Comparison of ENCODE assay signal across 11 cellular contexts in the genomic region with DNA sequence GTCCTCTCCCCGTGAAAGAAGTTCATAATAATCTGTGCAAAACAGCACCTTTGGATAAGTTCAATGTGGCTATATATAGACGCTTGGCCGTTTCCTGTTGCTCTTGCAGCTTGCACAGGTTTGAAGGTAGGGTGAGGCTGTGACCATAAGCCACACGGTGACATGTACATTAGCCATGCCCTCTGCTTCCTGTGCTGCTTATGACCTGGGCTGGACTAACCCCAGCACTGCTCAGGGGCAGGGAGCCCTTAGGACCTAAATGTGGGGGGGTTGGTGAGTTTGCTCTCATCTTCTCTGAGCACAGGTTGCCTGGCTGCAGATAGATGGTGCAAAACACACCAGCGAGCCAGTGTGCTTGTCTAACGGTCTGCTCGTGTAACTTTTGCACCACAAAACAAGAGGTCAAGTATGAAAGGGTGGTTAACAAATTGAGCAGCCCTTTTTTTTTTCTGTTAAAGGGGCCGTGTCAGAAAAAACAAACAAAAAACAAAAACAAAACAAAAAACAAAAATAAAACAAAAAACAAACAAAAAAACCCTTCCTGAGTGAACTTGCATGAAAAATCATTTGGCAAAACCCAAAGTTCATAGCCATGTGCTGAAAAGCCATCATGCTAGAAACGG.
DNase-seq lines count a peak whose midpoint lies in the region; ATAC-seq lines count a peak whose summit lies in the region.
"Had no signal": no experiment of that assay in that cellular context is flagged by ENCODE, and none has a peak within 500 bp of the region (broad histone marks: within the 10 kb centered on the region; RNA-seq: fewer than 3 reads in every experiment).

No MANE protein-coding gene starts in this region.

- no peaks in the 10 kb centered on the region for H3K27me3 Mint-ChIP-seq in activated naive CD4-positive, alpha-beta T cell treated with anti-CD3 and anti-CD28 coated beads, Interleukin-2, amount 50 U/mL, for 24 hours
- H3K27me3 Mint-ChIP-seq in T-helper 2 cell treated with Interferon-gamma antibody and Interleukin-4, amounts not matched to agents 5 μg/mL and 100 μg/mL, for 36 hours (ENCODE audit: low read depth) = no peaks in the 10 kb centered on the region
- no peaks in the 10 kb centered on the region for H3K27me3 Mint-ChIP-seq in stimulated activated naive CD8-positive, alpha-beta T cell treated with anti-CD3 and anti-CD28 coated beads, Interleukin-15, amount 100 ng/mL, for 72 hours

- H3K36me3 Mint-ChIP-seq in activated naive CD4-positive, alpha-beta T cell treated with anti-CD3 and anti-CD28 coated beads, Interleukin-2, amount 50 U/mL, for 24 hours = no peaks in the 10 kb centered on the region
- H3K36me3 Mint-ChIP-seq in T-helper 2 cell treated with Interferon-gamma antibody and Interleukin-4, amounts not matched to agents 5 μg/mL and 100 μg/mL, for 36 hours (ENCODE audit: low read depth) = peaks cover 41% of the 10 kb centered on the region

- peak; percentile 33 for ATAC-seq in HG02970 (IDR thresholded peaks at IDR 0.05; ENCODE audit: low FRiP score, unreplicated experiment)
- ATAC-seq in stimulated activated naive CD8-positive, alpha-beta T cell treated with anti-CD3 and anti-CD28 coated beads, Interleukin-15, amount 100 ng/mL, for 72 hours = peak; percentile 79
- ATAC-seq: body of pancreas had no signal

- DNase-seq in activated naive CD4-positive, alpha-beta T cell (lab: John Stamatoyannopoulos, UW) = no peak
- no peak for DNase-seq in T-helper 2 cell treated with Interferon-gamma antibody and Interleukin-4, amounts not matched to agents 5 μg/mL and 100 μg/mL, for 36 hours (ENCODE audit: low spot score)
- DNase-seq in stimulated activated naive CD8-positive, alpha-beta T cell treated with anti-CD3 and anti-CD28 coated beads, Interleukin-15, amount 100 ng/mL, for 72 hours = peak in 1 of 2 donors; percentile 43
- no peak for DNase-seq in anterior cingulate cortex (lab: John Stamatoyannopoulos, UW)
- DNase-seq in DMS53 treated with DMSO at 0.1 percent for 48 hours (lab: John Stamatoyannopoulos, UW; ENCODE audit: unreplicated experiment) = no peak
- DNase-seq in iPS-NIHi7 (ENCODE audit: extremely low spot score) = no peak
- DNase-seq: body of pancreas, NCI-H1092 treated with DMSO at 0.1 percent for 48 hours, SK-N-SH had no signal

- peaks cover 100% of the 10 kb centered on the region for H3K4me1 Mint-ChIP-seq in activated naive CD4-positive, alpha-beta T cell treated with anti-CD3 and anti-CD28 coated beads, Interleukin-2, amount 50 U/mL, for 24 hours
- peaks cover 89% of the 10 kb centered on the region for H3K4me1 Mint-ChIP-seq in T-helper 2 cell treated with Interferon-gamma antibody and Interleukin-4, amounts not matched to agents 5 μg/mL and 100 μg/mL, for 36 hours (ENCODE audit: low read depth)
- peaks cover 97% of the 10 kb centered on the region for H3K4me1 Mint-ChIP-seq in stimulated activated naive CD8-positive, alpha-beta T cell treated with anti-CD3 and anti-CD28 coated beads, Interleukin-15, amount 100 ng/mL, for 72 hours

- H3K9me3 Mint-ChIP-seq in activated naive CD4-positive, alpha-beta T cell treated with anti-CD3 and anti-CD28 coated beads, Interleukin-2, amount 50 U/mL, for 24 hours = no peaks in the 10 kb centered on the region
- H3K9me3 Mint-ChIP-seq in T-helper 2 cell treated with Interferon-gamma antibody and Interleukin-4, amounts not matched to agents 5 μg/mL and 100 μg/mL, for 36 hours = no peaks in the 10 kb centered on the region
- H3K9me3 Mint-ChIP-seq in stimulated activated naive CD8-positive, alpha-beta T cell treated with anti-CD3 and anti-CD28 coated beads, Interleukin-15, amount 100 ng/mL, for 72 hours = no peaks in the 10 kb centered on the region

- peak overlapping the region; percentile 88 for H3K27ac Mint-ChIP-seq in activated naive CD4-positive, alpha-beta T cell treated with anti-CD3 and anti-CD28 coated beads, Interleukin-2, amount 50 U/mL, for 24 hours
- peak overlapping the region; percentile 78 for H3K27ac Mint-ChIP-seq in T-helper 2 cell treated with Interferon-gamma antibody and Interleukin-4, amounts not matched to agents 5 μg/mL and 100 μg/mL, for 36 hours
- H3K27ac Mint-ChIP-seq in stimulated activated naive CD8-positive, alpha-beta T cell treated with anti-CD3 and anti-CD28 coated beads, Interleukin-15, amount 100 ng/mL, for 72 hours = peak overlapping the region in 1 of 2 donors; percentile 8

- peak overlapping the region; percentile 63 for H3K4me3 Mint-ChIP-seq in activated naive CD4-positive, alpha-beta T cell treated with anti-CD3 and anti-CD28 coated beads, Interleukin-2, amount 50 U/mL, for 24 hours
- peak overlapping the region; percentile 85 for H3K4me3 Mint-ChIP-seq in T-helper 2 cell treated with Interferon-gamma antibody and Interleukin-4, amounts not matched to agents 5 μg/mL and 100 μg/mL, for 36 hours
- peak overlapping the region; percentile 44 to 73 for H3K4me3 Mint-ChIP-seq in stimulated activated naive CD8-positive, alpha-beta T cell treated with anti-CD3 and anti-CD28 coated beads, Interleukin-15, amount 100 ng/mL, for 72 hours
